Comparison of ENCODE assay signal across 1 cellular context in genomic region chr6:105397987-105398386, GRCh38.
TF ChIP-seq lines count a peak whose summit lies in the region.

No MANE protein-coding gene starts in this region.

TF ChIP-seq in HepG2, 621 proteins besides CTCF, POLR2A, EP300 and RAD21 (continued from another document and continues in another):
- TF ChIP-seq, protein P1, sequence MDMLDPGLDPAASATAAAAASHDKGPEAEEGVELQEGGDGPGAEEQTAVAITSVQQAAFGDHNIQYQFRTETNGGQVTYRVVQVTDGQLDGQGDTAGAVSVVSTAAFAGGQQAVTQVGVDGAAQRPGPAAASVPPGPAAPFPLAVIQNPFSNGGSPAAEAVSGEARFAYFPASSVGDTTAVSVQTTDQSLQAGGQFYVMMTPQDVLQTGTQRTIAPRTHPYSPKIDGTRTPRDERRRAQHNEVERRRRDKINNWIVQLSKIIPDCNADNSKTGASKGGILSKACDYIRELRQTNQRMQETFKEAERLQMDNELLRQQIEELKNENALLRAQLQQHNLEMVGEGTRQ (IDR thresholded peaks at IDR 0.05; ENCODE audit: low read depth, low read length), result no peak
- TF ChIP-seq, protein P1 (CRISPR knock-in tag; IDR thresholded peaks at IDR 0.05; ENCODE audit: borderline replicate concordance), result no peak
- TF ChIP-seq ZSCAN29 (CRISPR knock-in tag; conservative IDR thresholded peaks at IDR 0.05) (no peak), ZZZ3 (CRISPR knock-in tag; IDR thresholded peaks at IDR 0.05; ENCODE audit: borderline replicate concordance) (no peak), ZNF136 (CRISPR knock-in tag; IDR thresholded peaks at IDR 0.05; ENCODE audit: low read depth) (no peak), MXI1 (IDR thresholded peaks at IDR 0.05; ENCODE audit: borderline replicate concordance, low read depth, low read length) (0 out of 3 replicates have a peak, but pooled peaks have one; percentile 21), TCF7 (IDR thresholded peaks at IDR 0.05; ENCODE audit: low read depth) (peak; percentile 62; the same call in 1 of the 2 replicates), SRSF4 (IDR thresholded peaks at IDR 0.05; ENCODE audit: low read depth, low read length, poor library complexity, severe bottlenecking) (no peak), ELF3 (CRISPR knock-in tag; IDR thresholded peaks at IDR 0.05) (0 out of 2 replicates have a peak, but pooled peaks have one; percentile 32), BHLHE40 (IDR thresholded peaks at IDR 0.05; ENCODE audit: low read length) (peak; percentile 89), SMAD9 (CRISPR knock-in tag; IDR thresholded peaks at IDR 0.05) (no peak), SOX5 (CRISPR knock-in tag; IDR thresholded peaks at IDR 0.05; ENCODE audit: borderline replicate concordance) (peak; percentile 97), RXRA (CRISPR knock-in tag; IDR thresholded peaks at IDR 0.05) (no peak), HDAC6 (IDR thresholded peaks at IDR 0.05; ENCODE audit: low read depth, low read length) (no peak), HOMEZ (CRISPR knock-in tag; IDR thresholded peaks at IDR 0.05; ENCODE audit: low read depth) (no peak), ZNF879 (CRISPR knock-in tag; IDR thresholded peaks at IDR 0.05) (no peak), THAP8 (CRISPR knock-in tag; IDR thresholded peaks at IDR 0.05; ENCODE audit: borderline replicate concordance) (no peak), ZNF331 (CRISPR knock-in tag; IDR thresholded peaks at IDR 0.05) (0 out of 2 replicates have a peak, but pooled peaks have one; percentile 34), ZNF281 (CRISPR knock-in tag; IDR thresholded peaks at IDR 0.05; ENCODE audit: borderline replicate concordance) (peak; percentile 37; the same call in 1 of the 2 replicates), SAP130 (CRISPR knock-in tag; IDR thresholded peaks at IDR 0.05; ENCODE audit: low read depth) (peak; percentile 47), MYNN (CRISPR knock-in tag; IDR thresholded peaks at IDR 0.05; ENCODE audit: low read depth) (no peak), TEAD3 (CRISPR knock-in tag; optimal IDR thresholded peaks at IDR 0.05; ENCODE audit: borderline replicate concordance) (peak; percentile 21)
- TF ChIP-seq, protein P2, sequence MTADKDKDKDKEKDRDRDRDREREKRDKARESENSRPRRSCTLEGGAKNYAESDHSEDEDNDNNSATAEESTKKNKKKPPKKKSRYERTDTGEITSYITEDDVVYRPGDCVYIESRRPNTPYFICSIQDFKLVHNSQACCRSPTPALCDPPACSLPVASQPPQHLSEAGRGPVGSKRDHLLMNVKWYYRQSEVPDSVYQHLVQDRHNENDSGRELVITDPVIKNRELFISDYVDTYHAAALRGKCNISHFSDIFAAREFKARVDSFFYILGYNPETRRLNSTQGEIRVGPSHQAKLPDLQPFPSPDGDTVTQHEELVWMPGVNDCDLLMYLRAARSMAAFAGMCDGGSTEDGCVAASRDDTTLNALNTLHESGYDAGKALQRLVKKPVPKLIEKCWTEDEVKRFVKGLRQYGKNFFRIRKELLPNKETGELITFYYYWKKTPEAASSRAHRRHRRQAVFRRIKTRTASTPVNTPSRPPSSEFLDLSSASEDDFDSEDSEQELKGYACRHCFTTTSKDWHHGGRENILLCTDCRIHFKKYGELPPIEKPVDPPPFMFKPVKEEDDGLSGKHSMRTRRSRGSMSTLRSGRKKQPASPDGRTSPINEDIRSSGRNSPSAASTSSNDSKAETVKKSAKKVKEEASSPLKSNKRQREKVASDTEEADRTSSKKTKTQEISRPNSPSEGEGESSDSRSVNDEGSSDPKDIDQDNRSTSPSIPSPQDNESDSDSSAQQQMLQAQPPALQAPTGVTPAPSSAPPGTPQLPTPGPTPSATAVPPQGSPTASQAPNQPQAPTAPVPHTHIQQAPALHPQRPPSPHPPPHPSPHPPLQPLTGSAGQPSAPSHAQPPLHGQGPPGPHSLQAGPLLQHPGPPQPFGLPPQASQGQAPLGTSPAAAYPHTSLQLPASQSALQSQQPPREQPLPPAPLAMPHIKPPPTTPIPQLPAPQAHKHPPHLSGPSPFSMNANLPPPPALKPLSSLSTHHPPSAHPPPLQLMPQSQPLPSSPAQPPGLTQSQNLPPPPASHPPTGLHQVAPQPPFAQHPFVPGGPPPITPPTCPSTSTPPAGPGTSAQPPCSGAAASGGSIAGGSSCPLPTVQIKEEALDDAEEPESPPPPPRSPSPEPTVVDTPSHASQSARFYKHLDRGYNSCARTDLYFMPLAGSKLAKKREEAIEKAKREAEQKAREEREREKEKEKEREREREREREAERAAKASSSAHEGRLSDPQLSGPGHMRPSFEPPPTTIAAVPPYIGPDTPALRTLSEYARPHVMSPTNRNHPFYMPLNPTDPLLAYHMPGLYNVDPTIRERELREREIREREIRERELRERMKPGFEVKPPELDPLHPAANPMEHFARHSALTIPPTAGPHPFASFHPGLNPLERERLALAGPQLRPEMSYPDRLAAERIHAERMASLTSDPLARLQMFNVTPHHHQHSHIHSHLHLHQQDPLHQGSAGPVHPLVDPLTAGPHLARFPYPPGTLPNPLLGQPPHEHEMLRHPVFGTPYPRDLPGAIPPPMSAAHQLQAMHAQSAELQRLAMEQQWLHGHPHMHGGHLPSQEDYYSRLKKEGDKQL (CRISPR knock-in tag; IDR thresholded peaks at IDR 0.05; ENCODE audit: low read depth), result no peak
- TF ChIP-seq, protein P3, sequence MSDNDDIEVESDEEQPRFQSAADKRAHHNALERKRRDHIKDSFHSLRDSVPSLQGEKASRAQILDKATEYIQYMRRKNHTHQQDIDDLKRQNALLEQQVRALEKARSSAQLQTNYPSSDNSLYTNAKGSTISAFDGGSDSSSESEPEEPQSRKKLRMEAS (IDR thresholded peaks at IDR 0.05), result peak; percentile 56
- TF ChIP-seq, protein P4, sequence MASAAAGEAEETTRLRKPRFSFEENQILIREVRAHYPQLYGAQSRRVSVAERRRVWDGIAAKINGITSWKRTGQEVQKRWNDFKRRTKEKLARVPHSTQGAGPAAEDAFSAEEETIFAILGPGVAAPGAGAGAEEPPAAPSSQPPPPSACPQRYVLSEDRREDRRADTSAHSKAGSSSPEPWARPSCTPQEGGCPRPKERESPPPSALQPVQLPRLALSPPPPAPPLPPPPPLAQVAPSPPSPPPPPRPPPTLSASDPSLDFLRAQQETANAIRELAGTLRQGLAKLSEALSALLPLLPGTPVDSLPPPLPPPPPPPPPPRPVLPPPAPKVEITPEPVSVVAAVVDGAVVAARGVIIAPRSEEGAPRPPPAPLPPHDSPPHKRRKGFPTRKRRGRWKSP (CRISPR knock-in tag; IDR thresholded peaks at IDR 0.05), result no peak
- TF ChIP-seq, protein P5, sequence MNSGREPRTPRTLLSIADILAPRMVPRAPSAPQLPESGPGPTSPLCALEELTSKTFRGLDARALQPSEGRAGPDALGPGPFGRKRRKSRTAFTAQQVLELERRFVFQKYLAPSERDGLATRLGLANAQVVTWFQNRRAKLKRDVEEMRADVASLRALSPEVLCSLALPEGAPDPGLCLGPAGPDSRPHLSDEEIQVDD (CRISPR knock-in tag; IDR thresholded peaks at IDR 0.05; ENCODE audit: borderline replicate concordance), result no peak
- TF ChIP-seq, protein P6, sequence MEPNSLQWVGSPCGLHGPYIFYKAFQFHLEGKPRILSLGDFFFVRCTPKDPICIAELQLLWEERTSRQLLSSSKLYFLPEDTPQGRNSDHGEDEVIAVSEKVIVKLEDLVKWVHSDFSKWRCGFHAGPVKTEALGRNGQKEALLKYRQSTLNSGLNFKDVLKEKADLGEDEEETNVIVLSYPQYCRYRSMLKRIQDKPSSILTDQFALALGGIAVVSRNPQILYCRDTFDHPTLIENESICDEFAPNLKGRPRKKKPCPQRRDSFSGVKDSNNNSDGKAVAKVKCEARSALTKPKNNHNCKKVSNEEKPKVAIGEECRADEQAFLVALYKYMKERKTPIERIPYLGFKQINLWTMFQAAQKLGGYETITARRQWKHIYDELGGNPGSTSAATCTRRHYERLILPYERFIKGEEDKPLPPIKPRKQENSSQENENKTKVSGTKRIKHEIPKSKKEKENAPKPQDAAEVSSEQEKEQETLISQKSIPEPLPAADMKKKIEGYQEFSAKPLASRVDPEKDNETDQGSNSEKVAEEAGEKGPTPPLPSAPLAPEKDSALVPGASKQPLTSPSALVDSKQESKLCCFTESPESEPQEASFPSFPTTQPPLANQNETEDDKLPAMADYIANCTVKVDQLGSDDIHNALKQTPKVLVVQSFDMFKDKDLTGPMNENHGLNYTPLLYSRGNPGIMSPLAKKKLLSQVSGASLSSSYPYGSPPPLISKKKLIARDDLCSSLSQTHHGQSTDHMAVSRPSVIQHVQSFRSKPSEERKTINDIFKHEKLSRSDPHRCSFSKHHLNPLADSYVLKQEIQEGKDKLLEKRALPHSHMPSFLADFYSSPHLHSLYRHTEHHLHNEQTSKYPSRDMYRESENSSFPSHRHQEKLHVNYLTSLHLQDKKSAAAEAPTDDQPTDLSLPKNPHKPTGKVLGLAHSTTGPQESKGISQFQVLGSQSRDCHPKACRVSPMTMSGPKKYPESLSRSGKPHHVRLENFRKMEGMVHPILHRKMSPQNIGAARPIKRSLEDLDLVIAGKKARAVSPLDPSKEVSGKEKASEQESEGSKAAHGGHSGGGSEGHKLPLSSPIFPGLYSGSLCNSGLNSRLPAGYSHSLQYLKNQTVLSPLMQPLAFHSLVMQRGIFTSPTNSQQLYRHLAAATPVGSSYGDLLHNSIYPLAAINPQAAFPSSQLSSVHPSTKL (CRISPR knock-in tag; IDR thresholded peaks at IDR 0.05), result 0 out of 2 replicates have a peak, but pooled peaks have one; percentile 20
- TF ChIP-seq, protein P7, sequence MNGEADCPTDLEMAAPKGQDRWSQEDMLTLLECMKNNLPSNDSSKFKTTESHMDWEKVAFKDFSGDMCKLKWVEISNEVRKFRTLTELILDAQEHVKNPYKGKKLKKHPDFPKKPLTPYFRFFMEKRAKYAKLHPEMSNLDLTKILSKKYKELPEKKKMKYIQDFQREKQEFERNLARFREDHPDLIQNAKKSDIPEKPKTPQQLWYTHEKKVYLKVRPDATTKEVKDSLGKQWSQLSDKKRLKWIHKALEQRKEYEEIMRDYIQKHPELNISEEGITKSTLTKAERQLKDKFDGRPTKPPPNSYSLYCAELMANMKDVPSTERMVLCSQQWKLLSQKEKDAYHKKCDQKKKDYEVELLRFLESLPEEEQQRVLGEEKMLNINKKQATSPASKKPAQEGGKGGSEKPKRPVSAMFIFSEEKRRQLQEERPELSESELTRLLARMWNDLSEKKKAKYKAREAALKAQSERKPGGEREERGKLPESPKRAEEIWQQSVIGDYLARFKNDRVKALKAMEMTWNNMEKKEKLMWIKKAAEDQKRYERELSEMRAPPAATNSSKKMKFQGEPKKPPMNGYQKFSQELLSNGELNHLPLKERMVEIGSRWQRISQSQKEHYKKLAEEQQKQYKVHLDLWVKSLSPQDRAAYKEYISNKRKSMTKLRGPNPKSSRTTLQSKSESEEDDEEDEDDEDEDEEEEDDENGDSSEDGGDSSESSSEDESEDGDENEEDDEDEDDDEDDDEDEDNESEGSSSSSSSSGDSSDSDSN (CRISPR knock-in tag; IDR thresholded peaks at IDR 0.05), result no peak
- TF ChIP-seq, protein P8, sequence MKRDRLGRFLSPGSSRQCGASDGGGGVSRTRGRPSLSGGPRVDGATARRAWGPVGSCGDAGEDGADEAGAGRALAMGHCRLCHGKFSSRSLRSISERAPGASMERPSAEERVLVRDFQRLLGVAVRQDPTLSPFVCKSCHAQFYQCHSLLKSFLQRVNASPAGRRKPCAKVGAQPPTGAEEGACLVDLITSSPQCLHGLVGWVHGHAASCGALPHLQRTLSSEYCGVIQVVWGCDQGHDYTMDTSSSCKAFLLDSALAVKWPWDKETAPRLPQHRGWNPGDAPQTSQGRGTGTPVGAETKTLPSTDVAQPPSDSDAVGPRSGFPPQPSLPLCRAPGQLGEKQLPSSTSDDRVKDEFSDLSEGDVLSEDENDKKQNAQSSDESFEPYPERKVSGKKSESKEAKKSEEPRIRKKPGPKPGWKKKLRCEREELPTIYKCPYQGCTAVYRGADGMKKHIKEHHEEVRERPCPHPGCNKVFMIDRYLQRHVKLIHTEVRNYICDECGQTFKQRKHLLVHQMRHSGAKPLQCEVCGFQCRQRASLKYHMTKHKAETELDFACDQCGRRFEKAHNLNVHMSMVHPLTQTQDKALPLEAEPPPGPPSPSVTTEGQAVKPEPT (CRISPR knock-in tag; IDR thresholded peaks at IDR 0.05; ENCODE audit: low read depth), result no peak
- TF ChIP-seq, protein P9, sequence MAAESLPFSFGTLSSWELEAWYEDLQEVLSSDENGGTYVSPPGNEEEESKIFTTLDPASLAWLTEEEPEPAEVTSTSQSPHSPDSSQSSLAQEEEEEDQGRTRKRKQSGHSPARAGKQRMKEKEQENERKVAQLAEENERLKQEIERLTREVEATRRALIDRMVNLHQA (CRISPR knock-in tag; IDR thresholded peaks at IDR 0.05), result no peak
